In genomic region chr11:69417211-69418085, GRCh38 we compare ENCODE assay signal across 23 cellular contexts.
DNase-seq lines count a peak whose midpoint lies in the region; ATAC-seq and TF ChIP-seq lines count a peak whose summit lies in the region.
"Had no signal": no experiment of that assay in that cellular context is flagged by ENCODE, and none has a peak within 500 bp of the region (broad histone marks: within the 10 kb centered on the region; RNA-seq: fewer than 3 reads in every experiment).

No MANE protein-coding gene starts in this region.

- WGBS in right cardiac atrium = 77% methylated on average over 25 of the region's 25 CpGs

- H3K4me1 ChIP-seq in BLaER1 (peaks cover 50% of the 10 kb centered on the region), right cardiac atrium (ENCODE audit: control insufficient read depth, insufficient read depth, low read length) (peaks cover 2% of the 10 kb centered on the region)
- H3K4me1 ChIP-seq: colonic mucosa, HAP-1, testis had no signal

- H3K9ac ChIP-seq in BLaER1 = no peak overlapping the region

- H3K4me3 Mint-ChIP-seq in progenitor cell of endocrine pancreas (ENCODE audit: low read depth) = peak overlapping the region; percentile 35
- H3K4me3 Mint-ChIP-seq: activated naive CD4-positive, alpha-beta T cell treated with anti-CD3 and anti-CD28 coated beads, Interleukin-2, amount 50 U/mL, for 24 hours; activated T-cell treated with anti-CD3 and anti-CD28 coated beads, Interleukin-2, amount 50 U/mL, for 72 hours; CD4-positive, alpha-beta T cell; T-helper 2 cell treated with Interferon-gamma antibody and Interleukin-4, amounts not matched to agents 5 μg/mL and 100 μg/mL, for 36 hours had no signal

- no peaks in the 10 kb centered on the region for H3K27me3 Mint-ChIP-seq in progenitor cell of endocrine pancreas
- H3K27me3 Mint-ChIP-seq: activated naive CD4-positive, alpha-beta T cell treated with anti-CD3 and anti-CD28 coated beads, Interleukin-2, amount 50 U/mL, for 24 hours; CD4-positive, alpha-beta T cell had no signal

- H3K27ac Mint-ChIP-seq in progenitor cell of endocrine pancreas = peak overlapping the region; percentile 98
- H3K27ac Mint-ChIP-seq: activated naive CD4-positive, alpha-beta T cell treated with anti-CD3 and anti-CD28 coated beads, Interleukin-2, amount 50 U/mL, for 24 hours; activated T-cell treated with anti-CD3 and anti-CD28 coated beads, Interleukin-2, amount 50 U/mL, for 72 hours; CD4-positive, alpha-beta T cell; T-helper 2 cell treated with Interferon-gamma antibody and Interleukin-4, amounts not matched to agents 5 μg/mL and 100 μg/mL, for 36 hours had no signal

- intact Hi-C loops in right cardiac atrium (cut with DNase I) = no loop called here

- H4K20me1 ChIP-seq in BLaER1 = no peaks in the 10 kb centered on the region

- peaks cover 12% of the 10 kb centered on the region for H3K9me3 ChIP-seq in BLaER1
- no peaks in the 10 kb centered on the region for H3K9me3 ChIP-seq in right cardiac atrium (ENCODE audit: control insufficient read depth, low read length)
- H3K9me3 ChIP-seq: colonic mucosa, HAP-1, ovary, testis had no signal

- peak; percentile 51 for DNase-seq in RPMI7951 (ENCODE audit: low read depth)
- DNase-seq in right cardiac atrium = peak in 1 of 3 donors; percentile 37
- peak; percentile 67 for DNase-seq in progenitor cell of endocrine pancreas (ENCODE audit: low spot score, unreplicated experiment)
- DNase-seq in T-helper 9 cell = no peak
- no peak for DNase-seq in midbrain (lab: John Stamatoyannopoulos, UW)
- DNase-seq: ACHN; activated CD4-positive, CD25-positive, alpha-beta regulatory T cell; activated CD8-positive, alpha-beta memory T cell treated with anti-CD3 and anti-CD28 coated beads for 24 hours; activated T-cell treated with anti-CD3 and anti-CD28 coated beads, Interleukin-2, amount 50 U/mL, for 72 hours; CD4-positive, alpha-beta T cell; colonic mucosa; DMS53; NCI-H187; NCI-H446; ovary; SIG-M5; testis had no signal

- no peaks in the 10 kb centered on the region for H3K36me3 Mint-ChIP-seq in progenitor cell of endocrine pancreas (ENCODE audit: insufficient read depth)

- peaks cover 26% of the 10 kb centered on the region for H3K4me1 Mint-ChIP-seq in progenitor cell of endocrine pancreas (ENCODE audit: low read depth)
- H3K4me1 Mint-ChIP-seq: activated naive CD4-positive, alpha-beta T cell treated with anti-CD3 and anti-CD28 coated beads, Interleukin-2, amount 50 U/mL, for 24 hours had no signal

- peak; percentile 20 for TF ChIP-seq CTCF in progenitor cell of endocrine pancreas (IDR thresholded peaks at IDR 0.05; ENCODE audit: unreplicated experiment)

- H3K27me3 ChIP-seq in BLaER1 (no peaks in the 10 kb centered on the region), right cardiac atrium (ENCODE audit: control insufficient read depth, insufficient read depth) (no peaks in the 10 kb centered on the region)
- H3K27me3 ChIP-seq: colonic mucosa, ovary, testis had no signal

- H3K36me3 ChIP-seq in BLaER1 = no peaks in the 10 kb centered on the region
- H3K36me3 ChIP-seq: colonic mucosa, HAP-1, ovary had no signal

- ATAC-seq in right cardiac atrium (no peak), GM21381 (IDR thresholded peaks at IDR 0.05; ENCODE audit: unreplicated experiment) (no peak), GM21619 (IDR thresholded peaks at IDR 0.05; ENCODE audit: unreplicated experiment) (no peak)
- ATAC-seq: activated T-cell treated with anti-CD3 and anti-CD28 coated beads, Interleukin-2, amount 50 U/mL, for 72 hours had no signal

- H3K27ac ChIP-seq in BLaER1 (no peak overlapping the region), right cardiac atrium (ENCODE audit: low read length) (peak overlapping the region; percentile 22)
- H3K27ac ChIP-seq: colonic mucosa, ovary, testis had no signal

- peaks cover 4% of the 10 kb centered on the region for H3K9me3 Mint-ChIP-seq in progenitor cell of endocrine pancreas (ENCODE audit: low read depth)
- H3K9me3 Mint-ChIP-seq: activated naive CD4-positive, alpha-beta T cell treated with anti-CD3 and anti-CD28 coated beads, Interleukin-2, amount 50 U/mL, for 24 hours; activated T-cell treated with anti-CD3 and anti-CD28 coated beads, Interleukin-2, amount 50 U/mL, for 72 hours; CD4-positive, alpha-beta T cell; T-helper 2 cell treated with Interferon-gamma antibody and Interleukin-4, amounts not matched to agents 5 μg/mL and 100 μg/mL, for 36 hours had no signal

- peak overlapping the region; percentile 82 for H3K4me2 ChIP-seq in BLaER1

- H3K4me3 ChIP-seq in BLaER1 (no peak overlapping the region), right cardiac atrium (ENCODE audit: low read length) (no peak overlapping the region)
- H3K4me3 ChIP-seq: colonic mucosa, HAP-1, ovary, testis had no signal

Comparison
In these comparisons a context has a peak if more than half of its experiments do, and no peak if none do; other contexts are left out.
1. DNase-seq: peak in RPMI7951 (single experiment) and progenitor cell of endocrine pancreas (single experiment); none in T-helper 9 cell (single experiment) and midbrain (single experiment).